ENCODE assay signal across 28 cellular contexts in the genomic region with DNA sequence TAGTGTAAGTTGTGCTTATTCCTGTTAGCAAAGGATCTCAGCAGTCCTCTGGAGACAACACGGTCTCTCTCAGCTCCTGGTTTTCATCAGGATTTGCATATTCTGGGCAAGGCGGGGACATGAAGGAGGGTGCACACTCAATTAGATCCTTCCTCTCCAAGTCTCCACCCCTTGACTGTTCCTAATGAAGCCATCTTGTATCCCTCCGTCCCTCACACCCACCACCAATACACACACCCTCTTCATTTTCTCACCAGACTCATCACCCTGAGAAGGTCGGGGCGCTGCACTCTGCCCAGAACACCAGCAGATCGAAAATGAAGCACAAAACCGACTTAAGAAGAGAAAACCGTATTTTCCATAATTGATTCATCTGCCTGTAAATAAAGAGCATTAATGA.
DNase-seq lines count a peak whose midpoint lies in the region; ATAC-seq and TF ChIP-seq lines count a peak whose summit lies in the region.
"Had no signal": no experiment of that assay in that cellular context is flagged by ENCODE, and none has a peak within 500 bp of the region (broad histone marks: within the 10 kb centered on the region; RNA-seq: fewer than 3 reads in every experiment).

No MANE protein-coding gene starts in this region.

- H3K36me3 ChIP-seq in OCI-LY7 (ENCODE audit: insufficient read depth, low read length): peaks cover 26% of the 10 kb centered on the region
- H3K36me3 ChIP-seq in iPS-15b (ENCODE audit: control insufficient read depth, insufficient read depth, low read length): no peaks in the 10 kb centered on the region
- H3K36me3 ChIP-seq: colonic mucosa, heart right ventricle, left ventricle myocardium inferior, WERI-Rb-1 had no signal

- intact Hi-C loops in OCI-LY7 (cut with micrococcal nuclease; ENCODE audit: unreplicated experiment): loop anchor here (2.0 to 5.0 kb wide), 3 partner anchors 47 to 71 kb away; no protein-coding TSS in a partner anchor

- no TSS peak for BruUV-seq in OCI-LY7 (replicated peaks; lab: Mats Ljungman, UMichigan)

- H3K4ac ChIP-seq in H9 (ENCODE audit: low read depth, low read length): no peak overlapping the region

- H3K9ac ChIP-seq in H9 (ENCODE audit: extremely low read depth, insufficient read length, low read length): no peak overlapping the region
- H3K9ac ChIP-seq in iPS-15b (ENCODE audit: low read depth, low read length): no peak overlapping the region
- H3K9ac ChIP-seq: KMS-11, parathyroid adenoma had no signal

- H3K79me1 ChIP-seq in H9 (ENCODE audit: insufficient read depth, low read depth, low read length, poor library complexity, severe bottlenecking): no peaks in the 10 kb centered on the region

- peak overlapping the region in 2 of 3 experiments; percentile 13 to 62; a peak in 3 of 7 replicates for H3K27ac Mint-ChIP-seq in H9
- H3K27ac Mint-ChIP-seq in activated T-helper 17 cell treated with anti-CD3 and anti-CD28 coated beads, Interleukin-2, amount 50 U/mL, for 72 hours: no peak overlapping the region
- H3K27ac Mint-ChIP-seq in stimulated activated memory B cell treated with anti-CD40 and anti-IgM and Interleukin-4, amounts not matched to agents 10 μg/mL and 1 μg/mL and 100 μg/mL, for 72 hours: no peak overlapping the region
- H3K27ac Mint-ChIP-seq: natural killer cell had no signal

- H2AFZ ChIP-seq in H9 (ENCODE audit: low read length) (no peak overlapping the region), OCI-LY7 (ENCODE audit: low read length) (peak overlapping the region; percentile 87)
- H2AFZ ChIP-seq: parathyroid adenoma had no signal

- no peaks in the 10 kb centered on the region for H3K79me2 ChIP-seq in H9 (ENCODE audit: insufficient read depth, low read length)
- H3K79me2 ChIP-seq in OCI-LY7 (ENCODE audit: insufficient read depth, low read depth, low read length): no peaks in the 10 kb centered on the region
- H3K79me2 ChIP-seq: parathyroid adenoma had no signal

- no peaks in the 10 kb centered on the region for H3K9me3 ChIP-seq in H9 (ENCODE audit: control insufficient read depth, low read depth, low read length)
- H3K9me3 ChIP-seq in OCI-LY7 (ENCODE audit: low read length): peaks cover 29% of the 10 kb centered on the region
- no peaks in the 10 kb centered on the region for H3K9me3 ChIP-seq in iPS-15b (ENCODE audit: control insufficient read depth, insufficient read depth, low read length)
- H3K9me3 ChIP-seq: colonic mucosa, testis had no signal

- H3K56ac ChIP-seq in H9 (ENCODE audit: insufficient read length, low read depth, low read length): no peak overlapping the region

- no peak overlapping the region for H2BK5ac ChIP-seq in H9 (ENCODE audit: insufficient read length, low read length)

- H2BK120ac ChIP-seq in H9 (ENCODE audit: low read depth, low read length, poor library complexity, severe bottlenecking): no peak overlapping the region

- DNase-seq in H9: no peak
- peak; percentile 38 for DNase-seq in OCI-LY7 (ENCODE audit: low spot score)
- DNase-seq in medulla oblongata (ENCODE audit: extremely low spot score): no peak
- no peak for DNase-seq in AG08396 (ENCODE audit: low spot score)
- DNase-seq: activated CD4-positive, alpha-beta T cell treated with anti-CD3 and anti-CD28 coated beads, Interleukin-2, amount 50 U/mL, for 1 hour; activated naive CD4-positive, alpha-beta T cell treated with anti-CD3 and anti-CD28 coated beads, Interleukin-2, amount 50 U/mL, for 16 hours; CD8-positive, alpha-beta memory T cell; colonic mucosa; effector memory CD4-positive, alpha-beta T cell; foreskin keratinocyte; heart right ventricle; left ventricle myocardium inferior; midbrain; natural killer cell; NCI-H187 treated with DMSO at 0.1 percent for 48 hours; NCI-H226; NCI-H82; right cardiac atrium; stimulated activated CD4-positive, alpha-beta T cell treated with anti-CD3 and anti-CD28 coated beads, Interleukin-4, amount 100 ng/mL, for 24 hours; stimulated activated naive CD4-positive, alpha-beta T cell; testis; WERI-Rb-1 had no signal

- no peak overlapping the region for H2BK20ac ChIP-seq in H9 (ENCODE audit: low read depth, low read length, poor library complexity, severe bottlenecking)

- no peak overlapping the region for H3T11ph ChIP-seq in H9 (ENCODE audit: low read length)

- H4K8ac ChIP-seq in H9 (replicated peaks; ENCODE audit: insufficient read length, low read depth, low read length): no peak overlapping the region

- no peak overlapping the region for H2BK12ac ChIP-seq in H9 (ENCODE audit: insufficient read length, low read depth, low read length)

- ATAC-seq in activated T-helper 17 cell treated with anti-CD3 and anti-CD28 coated beads, Interleukin-2, amount 50 U/mL, for 72 hours (replicated peaks): no peak
- no peak for ATAC-seq in stimulated activated memory B cell treated with anti-CD40 and anti-IgM and Interleukin-4, amounts not matched to agents 10 μg/mL and 1 μg/mL and 100 μg/mL, for 72 hours
- ATAC-seq: foreskin keratinocyte, heart right ventricle, natural killer cell, Panc1, right cardiac atrium had no signal

- no peak overlapping the region for H2AK5ac ChIP-seq in H9 (ENCODE audit: insufficient read length, low read length)

- no peak overlapping the region for H3K14ac ChIP-seq in H9 (ENCODE audit: insufficient read depth, low read length)

- POLR2A ChIA-PET in OCI-LY7 (lab: Charles Lee): interaction anchor here (0.8 to 3.3 kb wide), 5 partner anchors 10 to 64 kb away, joined by 3 to 20 read pairs (median 6); a partner anchor contains a TSS

- no peak overlapping the region for H3K18ac ChIP-seq in H9 (ENCODE audit: insufficient read length, low read depth, low read length)

- H3K27ac ChIP-seq in H9 (ENCODE audit: insufficient read length, low read depth, low read length) (no peak overlapping the region), OCI-LY7 (ENCODE audit: low read depth, low read length, poor library complexity, severe bottlenecking) (peak overlapping the region; percentile 99)
- H3K27ac ChIP-seq: colonic mucosa, foreskin keratinocyte, KMS-11, parathyroid adenoma, testis, WERI-Rb-1 had no signal

- H3K4me3 ChIP-seq in OCI-LY7 (ENCODE audit: low read depth, low read length, poor library complexity, severe bottlenecking) (peak overlapping the region; percentile 2), iPS-15b (ENCODE audit: low read depth, low read length) (peak overlapping the region; percentile 31)
- H3K4me3 ChIP-seq: colonic mucosa, heart right ventricle, left ventricle myocardium inferior, testis had no signal

- no peaks in the 10 kb centered on the region for H3K23me2 ChIP-seq in H9 (ENCODE audit: insufficient read length, low read depth, low read length, poor library complexity, severe bottlenecking)

- no peaks in the 10 kb centered on the region; a peak in 1 of 7 replicates for H3K36me3 Mint-ChIP-seq in H9 (ENCODE audit: insufficient read depth in 1 of 3, low read depth in 3 of 3)
- no peaks in the 10 kb centered on the region for H3K36me3 Mint-ChIP-seq in activated T-helper 17 cell treated with anti-CD3 and anti-CD28 coated beads, Interleukin-2, amount 50 U/mL, for 72 hours (ENCODE audit: low read depth)
- no peaks in the 10 kb centered on the region for H3K36me3 Mint-ChIP-seq in stimulated activated memory B cell treated with anti-CD40 and anti-IgM and Interleukin-4, amounts not matched to agents 10 μg/mL and 1 μg/mL and 100 μg/mL, for 72 hours
- H3K36me3 Mint-ChIP-seq: CD8-positive, alpha-beta memory T cell; natural killer cell had no signal

- H3K27me3 ChIP-seq in H9 (ENCODE audit: insufficient read depth, low read length) (no peaks in the 10 kb centered on the region), iPS-15b (ENCODE audit: control insufficient read depth, insufficient read depth, low read length) (no peaks in the 10 kb centered on the region)
- H3K27me3 ChIP-seq: colonic mucosa, foreskin keratinocyte, testis had no signal

- H3K4me2 ChIP-seq in H9 (ENCODE audit: insufficient read depth, insufficient read length, low read length) (peak overlapping the region; percentile 0), OCI-LY7 (ENCODE audit: low read length) (peak overlapping the region; percentile 80)
- H3K4me2 ChIP-seq: KMS-11 had no signal

- H2BK15ac ChIP-seq in H9 (ENCODE audit: low read depth, low read length): no peak overlapping the region

- TF ChIP-seq CTCF in H9 (conservative IDR thresholded peaks at IDR 0.05) (no peak), OCI-LY7 (conservative IDR thresholded peaks at IDR 0.05; ENCODE audit: low read length) (no peak)

- no peak overlapping the region for H4K91ac ChIP-seq in H9 (ENCODE audit: insufficient read length, low read depth, low read length)

- H3K27me3 Mint-ChIP-seq in H9 (ENCODE audit: low read depth): peaks cover 7% of the 10 kb centered on the region
- H3K27me3 Mint-ChIP-seq in activated T-helper 17 cell treated with anti-CD3 and anti-CD28 coated beads, Interleukin-2, amount 50 U/mL, for 72 hours: peaks cover 45% of the 10 kb centered on the region
- H3K27me3 Mint-ChIP-seq in stimulated activated memory B cell treated with anti-CD40 and anti-IgM and Interleukin-4, amounts not matched to agents 10 μg/mL and 1 μg/mL and 100 μg/mL, for 72 hours: peaks cover 19% of the 10 kb centered on the region

- peaks cover 0 to 3% of the 10 kb centered on the region in 2 experiments; a peak in 3 of 5 replicates for H3K9me3 Mint-ChIP-seq in H9
- no peaks in the 10 kb centered on the region for H3K9me3 Mint-ChIP-seq in activated T-helper 17 cell treated with anti-CD3 and anti-CD28 coated beads, Interleukin-2, amount 50 U/mL, for 72 hours
- no peaks in the 10 kb centered on the region for H3K9me3 Mint-ChIP-seq in stimulated activated memory B cell treated with anti-CD40 and anti-IgM and Interleukin-4, amounts not matched to agents 10 μg/mL and 1 μg/mL and 100 μg/mL, for 72 hours
- H3K9me3 Mint-ChIP-seq: natural killer cell had no signal

- 100% methylated on average over 1 of the region's 8 CpGs for WGBS in H9 (ENCODE audit: extremely low coverage, insufficient read length, low lambda C conversion rate)

- H3K4me1 Mint-ChIP-seq in H9: peaks cover 12 to 25% of the 10 kb centered on the region in 2 experiments
- H3K4me1 Mint-ChIP-seq in activated T-helper 17 cell treated with anti-CD3 and anti-CD28 coated beads, Interleukin-2, amount 50 U/mL, for 72 hours: no peaks in the 10 kb centered on the region
- H3K4me1 Mint-ChIP-seq in stimulated activated memory B cell treated with anti-CD40 and anti-IgM and Interleukin-4, amounts not matched to agents 10 μg/mL and 1 μg/mL and 100 μg/mL, for 72 hours: peaks cover 24% of the 10 kb centered on the region
- H3K4me1 Mint-ChIP-seq: CD8-positive, alpha-beta memory T cell; natural killer cell had no signal

- H3K4me1 ChIP-seq in H9 (ENCODE audit: insufficient read depth, low read length) (peaks cover 9% of the 10 kb centered on the region), OCI-LY7 (ENCODE audit: insufficient read depth, low read length, poor library complexity, severe bottlenecking) (peaks cover 61% of the 10 kb centered on the region), iPS-15b (ENCODE audit: control insufficient read depth, insufficient read depth, low read length) (peaks cover 8% of the 10 kb centered on the region)
- H3K4me1 ChIP-seq: colonic mucosa, foreskin keratinocyte, parathyroid adenoma had no signal

- CTCF ChIA-PET in OCI-LY7 (lab: Charles Lee; ENCODE audit: unreplicated experiment): interaction anchor here (1.0 kb wide), 1 partner anchor 235 kb away, joined by 4 read pairs; no protein-coding TSS in a partner anchor

- no peaks in the 10 kb centered on the region for H3K9me2 ChIP-seq in OCI-LY7 (ENCODE audit: insufficient read depth, low read length)

- no peak overlapping the region for H3K23ac ChIP-seq in H9 (ENCODE audit: insufficient read length, low read depth, low read length)

- no peak overlapping the region for H4K5ac ChIP-seq in H9 (ENCODE audit: insufficient read length, low read depth, low read length)

- H4K20me1 ChIP-seq in H9 (ENCODE audit: control insufficient read depth, insufficient read depth, insufficient read length) (no peaks in the 10 kb centered on the region), OCI-LY7 (ENCODE audit: insufficient read depth, low read length) (no peaks in the 10 kb centered on the region)

- H3K4me3 Mint-ChIP-seq in H9: peak overlapping the region in 1 of 2 experiments; percentile 40; a peak in 2 of 5 replicates
- H3K4me3 Mint-ChIP-seq in activated T-helper 17 cell treated with anti-CD3 and anti-CD28 coated beads, Interleukin-2, amount 50 U/mL, for 72 hours: no peak overlapping the region
- no peak overlapping the region for H3K4me3 Mint-ChIP-seq in stimulated activated memory B cell treated with anti-CD40 and anti-IgM and Interleukin-4, amounts not matched to agents 10 μg/mL and 1 μg/mL and 100 μg/mL, for 72 hours
- H3K4me3 Mint-ChIP-seq: CD8-positive, alpha-beta memory T cell; natural killer cell had no signal

Comparison
In these comparisons a context has a peak if more than half of its experiments do, and no peak if none do; other contexts are left out.
1. H3K27ac Mint-ChIP-seq: peak in H9 (2 of 3); none in activated T-helper 17 cell treated with anti-CD3 and anti-CD28 coated beads, Interleukin-2, amount 50 U/mL, for 72 hours (single experiment) and stimulated activated memory B cell treated with anti-CD40 and anti-IgM and Interleukin-4, amounts not matched to agents 10 μg/mL and 1 μg/mL and 100 μg/mL, for 72 hours (single experiment).